Comparison of ENCODE assay signal across 1 cellular context in the genomic region with DNA sequence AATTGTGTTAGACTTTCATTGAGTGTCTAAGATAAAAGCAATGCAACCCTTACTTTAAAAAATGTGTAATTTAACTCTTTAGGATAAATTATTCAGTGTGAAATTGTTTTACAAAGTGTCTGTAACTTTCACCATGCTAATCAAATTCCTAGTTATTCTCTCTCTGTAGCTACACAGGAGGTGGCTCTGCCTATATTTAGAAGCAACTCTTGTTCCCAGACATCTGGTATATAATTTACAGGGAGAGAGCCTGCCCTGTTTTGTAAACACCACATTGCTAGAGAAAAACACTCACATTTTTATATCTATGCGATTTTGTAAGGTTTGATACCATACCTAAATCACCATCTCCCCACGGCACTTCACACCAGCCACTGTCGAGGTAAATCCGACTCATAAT.
TF ChIP-seq lines count a peak whose summit lies in the region.

No MANE protein-coding gene starts in this region.

TF ChIP-seq in HCT116, 20 proteins besides CTCF, POLR2A, EP300 and RAD21 (continued from another document):
- TF ChIP-seq, protein P1, sequence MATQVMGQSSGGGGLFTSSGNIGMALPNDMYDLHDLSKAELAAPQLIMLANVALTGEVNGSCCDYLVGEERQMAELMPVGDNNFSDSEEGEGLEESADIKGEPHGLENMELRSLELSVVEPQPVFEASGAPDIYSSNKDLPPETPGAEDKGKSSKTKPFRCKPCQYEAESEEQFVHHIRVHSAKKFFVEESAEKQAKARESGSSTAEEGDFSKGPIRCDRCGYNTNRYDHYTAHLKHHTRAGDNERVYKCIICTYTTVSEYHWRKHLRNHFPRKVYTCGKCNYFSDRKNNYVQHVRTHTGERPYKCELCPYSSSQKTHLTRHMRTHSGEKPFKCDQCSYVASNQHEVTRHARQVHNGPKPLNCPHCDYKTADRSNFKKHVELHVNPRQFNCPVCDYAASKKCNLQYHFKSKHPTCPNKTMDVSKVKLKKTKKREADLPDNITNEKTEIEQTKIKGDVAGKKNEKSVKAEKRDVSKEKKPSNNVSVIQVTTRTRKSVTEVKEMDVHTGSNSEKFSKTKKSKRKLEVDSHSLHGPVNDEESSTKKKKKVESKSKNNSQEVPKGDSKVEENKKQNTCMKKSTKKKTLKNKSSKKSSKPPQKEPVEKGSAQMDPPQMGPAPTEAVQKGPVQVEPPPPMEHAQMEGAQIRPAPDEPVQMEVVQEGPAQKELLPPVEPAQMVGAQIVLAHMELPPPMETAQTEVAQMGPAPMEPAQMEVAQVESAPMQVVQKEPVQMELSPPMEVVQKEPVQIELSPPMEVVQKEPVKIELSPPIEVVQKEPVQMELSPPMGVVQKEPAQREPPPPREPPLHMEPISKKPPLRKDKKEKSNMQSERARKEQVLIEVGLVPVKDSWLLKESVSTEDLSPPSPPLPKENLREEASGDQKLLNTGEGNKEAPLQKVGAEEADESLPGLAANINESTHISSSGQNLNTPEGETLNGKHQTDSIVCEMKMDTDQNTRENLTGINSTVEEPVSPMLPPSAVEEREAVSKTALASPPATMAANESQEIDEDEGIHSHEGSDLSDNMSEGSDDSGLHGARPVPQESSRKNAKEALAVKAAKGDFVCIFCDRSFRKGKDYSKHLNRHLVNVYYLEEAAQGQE (IDR thresholded peaks at IDR 0.05; ENCODE audit: low read depth), result no peak
- TF ChIP-seq YY1 (IDR thresholded peaks at IDR 0.05; ENCODE audit: extremely low read depth, insufficient replicate concordance, low read depth, low read length) (no peak), TCF7L2 (IDR thresholded peaks at IDR 0.05; ENCODE audit: borderline replicate concordance, extremely low read depth, insufficient read depth, insufficient read length) (no peak), SRF (IDR thresholded peaks at IDR 0.05; ENCODE audit: low read depth) (no peak), SIN3A (IDR thresholded peaks at IDR 0.05; ENCODE audit: low read depth) (no peak)
- TF ChIP-seq, protein P2, sequence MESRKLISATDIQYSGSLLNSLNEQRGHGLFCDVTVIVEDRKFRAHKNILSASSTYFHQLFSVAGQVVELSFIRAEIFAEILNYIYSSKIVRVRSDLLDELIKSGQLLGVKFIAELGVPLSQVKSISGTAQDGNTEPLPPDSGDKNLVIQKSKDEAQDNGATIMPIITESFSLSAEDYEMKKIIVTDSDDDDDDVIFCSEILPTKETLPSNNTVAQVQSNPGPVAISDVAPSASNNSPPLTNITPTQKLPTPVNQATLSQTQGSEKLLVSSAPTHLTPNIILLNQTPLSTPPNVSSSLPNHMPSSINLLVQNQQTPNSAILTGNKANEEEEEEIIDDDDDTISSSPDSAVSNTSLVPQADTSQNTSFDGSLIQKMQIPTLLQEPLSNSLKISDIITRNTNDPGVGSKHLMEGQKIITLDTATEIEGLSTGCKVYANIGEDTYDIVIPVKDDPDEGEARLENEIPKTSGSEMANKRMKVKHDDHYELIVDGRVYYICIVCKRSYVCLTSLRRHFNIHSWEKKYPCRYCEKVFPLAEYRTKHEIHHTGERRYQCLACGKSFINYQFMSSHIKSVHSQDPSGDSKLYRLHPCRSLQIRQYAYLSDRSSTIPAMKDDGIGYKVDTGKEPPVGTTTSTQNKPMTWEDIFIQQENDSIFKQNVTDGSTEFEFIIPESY (IDR thresholded peaks at IDR 0.05; ENCODE audit: extremely low read depth, insufficient replicate concordance, low read length), result no peak
